Comparison of ENCODE assay signal across 20 cellular contexts in the genomic region with DNA sequence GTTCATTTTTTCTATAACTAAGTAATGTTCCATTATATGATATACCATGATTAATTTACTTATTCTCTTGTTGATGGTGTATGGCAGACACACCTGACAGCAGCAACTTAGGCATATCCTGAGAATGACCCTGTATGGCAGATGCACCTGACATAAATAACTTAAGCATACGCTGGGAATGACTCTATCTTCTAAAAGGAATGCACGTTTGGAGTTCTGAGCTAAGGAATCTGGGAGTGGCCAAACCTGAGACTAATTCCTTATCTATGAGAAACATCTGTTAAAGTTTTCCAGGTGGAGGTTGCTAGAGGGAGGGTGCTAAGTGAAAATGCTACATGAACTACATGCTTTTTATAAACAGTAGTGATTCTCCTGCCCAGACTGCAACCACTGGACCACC.
DNase-seq lines count a peak whose midpoint lies in the region; ATAC-seq and TF ChIP-seq lines count a peak whose summit lies in the region.
"Had no signal": no experiment of that assay in that cellular context is flagged by ENCODE, and none has a peak within 500 bp of the region (broad histone marks: within the 10 kb centered on the region; RNA-seq: fewer than 3 reads in every experiment).

No MANE protein-coding gene starts in this region.

- H3K27ac Mint-ChIP-seq in MCF 10A (ENCODE audit: low read depth, unreplicated experiment), result no peak overlapping the region
- H3K27ac Mint-ChIP-seq: CD14-positive monocyte; CD4-positive, alpha-beta memory T cell had no signal

- 20% methylated on average over 2 of the region's 2 CpGs for WGBS in mammary epithelial cell (ENCODE audit: low coverage, missing lambda C conversion rate)
- 29 to 51% methylated on average over 2 of the region's 2 CpGs for WGBS in esophagus squamous epithelium, 2 donors

- peak; percentile 84 for ATAC-seq in foreskin keratinocyte
- ATAC-seq: A549, GM12878 had no signal

- no peaks in the 10 kb centered on the region for H3K9me3 Mint-ChIP-seq in MCF 10A (ENCODE audit: unreplicated experiment)

- no peaks in the 10 kb centered on the region for H3K27me3 Mint-ChIP-seq in MCF 10A (ENCODE audit: insufficient read depth, unreplicated experiment)
- H3K27me3 Mint-ChIP-seq: CD4-positive, alpha-beta memory T cell had no signal

- H3K9ac ChIP-seq in mammary epithelial cell (ENCODE audit: insufficient read depth, low read length), result no peak overlapping the region
- H3K9ac ChIP-seq: BLaER1, GM23248 had no signal

- BruUV-seq in mammary epithelial cell (replicated peaks; lab: Mats Ljungman, UMichigan), result no TSS peak
- BruUV-seq in MCF 10A (replicated peaks; lab: Mats Ljungman, UMichigan), result no TSS peak

- intact Hi-C loops in mammary epithelial cell (cut with micrococcal nuclease) (no loop called here), MCF 10A (cut with micrococcal nuclease) (no loop called here), esophagus squamous epithelium (cut with DNase I) (no loop called here)

- peak; percentile 12 for DNase-seq in mammary epithelial cell
- DNase-seq in MCF 10A (ENCODE audit: unreplicated experiment), result no peak
- peak; percentile 55 to 91 for DNase-seq in foreskin keratinocyte
- DNase-seq in kidney epithelial cell (ENCODE audit: low read depth), result peak; percentile 12
- peak; percentile 18 for DNase-seq in renal cortical epithelial cell (ENCODE audit: low read depth)
- DNase-seq in UCSD-AML1 (lab: John Stamatoyannopoulos, UW; ENCODE audit: unreplicated experiment), result no peak
- no peak for DNase-seq in esophagus squamous epithelium (lab: John Stamatoyannopoulos, UW)
- DNase-seq in activated T-cell treated with anti-CD3 and anti-CD28 coated beads, Interleukin-2, amount 50 U/mL, for 1 hour, result no peak
- DNase-seq: Calu3; CD4-positive, alpha-beta memory T cell; DMS 273 treated with DMSO at 0.1 percent for 48 hours; DND-41; EL; GM23248; HCEC 1CT had no signal

- H3K27ac ChIP-seq in mammary epithelial cell (ENCODE audit: insufficient read depth, low read depth, low read length), result no peak overlapping the region
- H3K27ac ChIP-seq in foreskin keratinocyte, result no peak overlapping the region
- no peak overlapping the region for H3K27ac ChIP-seq in esophagus squamous epithelium
- H3K27ac ChIP-seq: 22Rv1, A549, BLaER1, GM23248 had no signal

- dilution Hi-C loops in mammary epithelial cell (cut with HindIII; ENCODE audit: low sequenced_read_pairs), result no loop called here

- H3K36me3 ChIP-seq in mammary epithelial cell (ENCODE audit: insufficient read depth, low read length) (no peaks in the 10 kb centered on the region), kidney epithelial cell (ENCODE audit: control insufficient read depth, insufficient read depth, low read length) (no peaks in the 10 kb centered on the region), esophagus squamous epithelium (no peaks in the 10 kb centered on the region)
- H3K36me3 ChIP-seq: BLaER1 had no signal

- no peaks in the 10 kb centered on the region for H4K20me1 ChIP-seq in mammary epithelial cell (ENCODE audit: insufficient read depth, low read length)
- H4K20me1 ChIP-seq: BLaER1 had no signal

- H3K36me3 Mint-ChIP-seq in MCF 10A (ENCODE audit: insufficient read depth, unreplicated experiment), result no peaks in the 10 kb centered on the region
- H3K36me3 Mint-ChIP-seq: CD14-positive monocyte; CD4-positive, alpha-beta memory T cell had no signal

- no peak for TF ChIP-seq CTCF in mammary epithelial cell (conservative IDR thresholded peaks at IDR 0.05 in 1 of 2, IDR thresholded peaks at IDR 0.05 in 1 of 2; ENCODE audit: extremely low read depth in 1 of 2, insufficient read depth in 1 of 2, low read depth in 1 of 2, low read length in 2 of 2)
- no peak for TF ChIP-seq CTCF in MCF 10A (IDR thresholded peaks at IDR 0.05; ENCODE audit: unreplicated experiment)
- TF ChIP-seq CTCF in foreskin keratinocyte (conservative IDR thresholded peaks at IDR 0.05), result no peak
- TF ChIP-seq CTCF in kidney epithelial cell (IDR thresholded peaks at IDR 0.05; ENCODE audit: insufficient read depth, low read length, poor library complexity, severe bottlenecking), result no peak
- TF ChIP-seq CTCF in esophagus squamous epithelium (IDR thresholded peaks at IDR 0.05), result no peak

- no peaks in the 10 kb centered on the region for H3K9me3 ChIP-seq in mammary epithelial cell (replicated peaks; ENCODE audit: insufficient read depth, low read length)
- no peaks in the 10 kb centered on the region for H3K9me3 ChIP-seq in esophagus squamous epithelium
- H3K9me3 ChIP-seq: A549, BLaER1 had no signal

- no peak overlapping the region for H3K4me2 ChIP-seq in mammary epithelial cell (ENCODE audit: insufficient read depth, low read depth, low read length)
- H3K4me2 ChIP-seq: A549, BLaER1 had no signal

- H3K4me1 Mint-ChIP-seq in MCF 10A (ENCODE audit: insufficient read depth, unreplicated experiment), result peaks cover 4% of the 10 kb centered on the region
- H3K4me1 Mint-ChIP-seq: CD4-positive, alpha-beta memory T cell had no signal

- H3K4me3 ChIP-seq in mammary epithelial cell (replicated peaks in 1 of 3; ENCODE audit: insufficient read depth in 1 of 3, low read depth in 2 of 3, low read length in 3 of 3) (no peak overlapping the region), kidney epithelial cell (ENCODE audit: low read depth, low read length) (no peak overlapping the region), esophagus squamous epithelium (no peak overlapping the region)
- H3K4me3 ChIP-seq: A549, BLaER1, GM12878, GM23248 had no signal

- in situ Hi-C loops in mammary epithelial cell (cut with MboI; ENCODE audit: low sequenced_read_pairs in 2 of 2), result no loop called here

- no peak for TF ChIP-seq POLR2A in esophagus squamous epithelium (IDR thresholded peaks at IDR 0.05)

- H2AFZ ChIP-seq in mammary epithelial cell (ENCODE audit: low read depth, low read length), result no peak overlapping the region
- H2AFZ ChIP-seq: GM23248 had no signal

- no peaks in the 10 kb centered on the region for H3K79me2 ChIP-seq in mammary epithelial cell (ENCODE audit: insufficient read depth, low read length)

- POLR2A ChIA-PET in MCF 10A (lab: Yijun Ruan, JAX), result interaction anchor here (1.1 kb wide), 1 partner anchor 40 kb away, joined by 3 read pairs; no protein-coding TSS in a partner anchor

- H3K4me1 ChIP-seq in mammary epithelial cell (ENCODE audit: insufficient read depth, low read length), result no peaks in the 10 kb centered on the region
- H3K4me1 ChIP-seq in foreskin keratinocyte, result no peaks in the 10 kb centered on the region
- no peaks in the 10 kb centered on the region for H3K4me1 ChIP-seq in esophagus squamous epithelium
- H3K4me1 ChIP-seq: A549, BLaER1 had no signal

- CTCF ChIA-PET in mammary epithelial cell (lab: Charles Lee; ENCODE audit: low non-redundant PET) (no interaction called here), MCF 10A (lab: Yijun Ruan, JAX) (interaction anchor here (1.3 kb wide), 1 partner anchor 12 kb away, joined by 4 read pairs; no protein-coding TSS in a partner anchor)

- no peak overlapping the region for H3K4me3 Mint-ChIP-seq in MCF 10A (ENCODE audit: unreplicated experiment)
- H3K4me3 Mint-ChIP-seq: CD14-positive monocyte; CD4-positive, alpha-beta memory T cell had no signal

- H3K27me3 ChIP-seq in mammary epithelial cell (ENCODE audit: insufficient read depth, low read length), result no peaks in the 10 kb centered on the region
- H3K27me3 ChIP-seq in foreskin keratinocyte, result no peaks in the 10 kb centered on the region
- no peaks in the 10 kb centered on the region for H3K27me3 ChIP-seq in kidney epithelial cell (ENCODE audit: control insufficient read depth, insufficient read depth, low read length)
- no peaks in the 10 kb centered on the region for H3K27me3 ChIP-seq in esophagus squamous epithelium
- H3K27me3 ChIP-seq: BLaER1 had no signal

Comparison
In these comparisons a context has a peak if more than half of its experiments do, and no peak if none do; other contexts are left out.
1. DNase-seq: peak in mammary epithelial cell (single experiment), foreskin keratinocyte (2 of 2), kidney epithelial cell (single experiment) and renal cortical epithelial cell (single experiment); none in MCF 10A (single experiment), UCSD-AML1 (single experiment), esophagus squamous epithelium (single experiment) and activated T-cell treated with anti-CD3 and anti-CD28 coated beads, Interleukin-2, amount 50 U/mL, for 1 hour (single experiment).